Comparison of ENCODE assay signal across 9 cellular contexts in the genomic region with DNA sequence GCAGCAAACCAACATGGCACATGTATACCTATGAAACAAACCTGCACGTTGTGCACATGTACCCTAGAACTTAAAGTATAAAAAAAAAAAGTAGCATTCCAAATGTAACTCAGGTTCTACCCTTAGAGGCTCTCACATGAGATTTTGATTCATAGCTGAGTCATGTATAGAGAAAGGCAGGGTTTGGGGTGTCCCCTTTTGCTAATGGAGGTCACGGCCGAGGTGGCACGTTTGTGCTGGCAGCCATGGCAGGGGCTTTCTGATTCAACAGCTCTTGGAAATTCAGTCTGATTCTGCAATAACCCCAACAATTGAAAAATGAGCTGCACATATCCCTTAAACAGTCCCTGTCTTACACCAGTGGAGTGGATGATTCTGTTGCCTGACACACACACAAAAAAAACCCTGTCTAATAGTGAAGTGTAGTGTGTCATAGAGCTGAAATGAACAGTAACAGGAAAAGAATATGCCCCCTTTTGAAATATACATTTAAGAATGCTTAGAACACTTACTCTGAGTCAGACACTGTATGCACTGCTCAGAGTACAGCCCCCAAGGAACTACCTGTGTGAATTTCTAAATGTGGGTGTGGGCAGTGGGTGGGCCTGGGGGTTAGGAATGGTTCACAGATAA. TPM values are rescaled to one million over a fixed set of nuclear protein-coding genes. Genes with fewer than 3 reads are reported as not detected.
DNase-seq lines count a peak whose midpoint lies in the region; ATAC-seq and TF ChIP-seq lines count a peak whose summit lies in the region.
"Had no signal": no experiment of that assay in that cellular context is flagged by ENCODE, and none has a peak within 500 bp of the region (broad histone marks: within the 10 kb centered on the region; RNA-seq: fewer than 3 reads in every experiment).

No MANE protein-coding gene starts in this region.

- H3K4me3 Mint-ChIP-seq in naive thymus-derived CD4-positive, alpha-beta T cell, result peak overlapping the region in 4 of 10 donors; percentile 7 to 49 (median 24)
- H3K4me3 Mint-ChIP-seq: nephron had no signal

- DNase-seq in SK-N-MC (ENCODE audit: low read depth, low spot score) (no peak), aorta (no peak), SIG-M5 (lab: John Stamatoyannopoulos, UW) (no peak), cardiac septum (ENCODE audit: low spot score) (no peak), DMS153 (lab: John Stamatoyannopoulos, UW) (no peak)
- peak in 1 of 9 donors; percentile 34 for DNase-seq in naive thymus-derived CD4-positive, alpha-beta T cell

- H3K9me3 ChIP-seq in HEK293 (ENCODE audit: control insufficient read depth, insufficient read depth, low read depth, low read length), result no peaks in the 10 kb centered on the region
- H3K9me3 ChIP-seq in SK-N-MC (ENCODE audit: low read depth, low read length), result no peaks in the 10 kb centered on the region
- no peaks in the 10 kb centered on the region for H3K9me3 ChIP-seq in naive thymus-derived CD4-positive, alpha-beta T cell (ENCODE audit: control insufficient read depth in 2 of 3, low read length in 3 of 3)
- H3K9me3 ChIP-seq in aorta (ENCODE audit: control insufficient read depth, low read length), result peaks cover 1% of the 10 kb centered on the region

- ATAC-seq in GM18505 (IDR thresholded peaks at IDR 0.05; ENCODE audit: unreplicated experiment) (peak; percentile 94), aorta (ENCODE audit: low FRiP score) (no peak)
- ATAC-seq in naive thymus-derived CD4-positive, alpha-beta T cell, result peak; percentile 31

- CTCF ChIA-PET in HEK293 (lab: Yijun Ruan, JAX), result interaction anchor here (0.6 to 5.5 kb wide), 14 partner anchors 7 to 1090 kb away, joined by 3 to 56 read pairs (median 7); no protein-coding TSS in a partner anchor
- CTCF ChIA-PET in naive thymus-derived CD4-positive, alpha-beta T cell (lab: Charles Lee), result interaction anchor here (0.6 to 6.3 kb wide), 18 partner anchors 10 to 648 kb away, joined by 3 to 78 read pairs (median 4); a partner anchor contains a TSS

- POLR2A ChIA-PET in HEK293 (lab: Yijun Ruan, JAX), result no interaction called here
- POLR2A ChIA-PET in naive thymus-derived CD4-positive, alpha-beta T cell (lab: Charles Lee), result interaction anchor here (0.6 to 6.6 kb wide), 10 partner anchors 8 to 349 kb away, joined by 3 to 88 read pairs (median 8); no protein-coding TSS in a partner anchor

- H3K27ac Mint-ChIP-seq in naive thymus-derived CD4-positive, alpha-beta T cell, result peak overlapping the region; percentile 1 to 94 (median 85)
- H3K27ac Mint-ChIP-seq: nephron had no signal

- peaks cover 0 to 9% (median 0%) of the 10 kb centered on the region in 5 donors for H3K36me3 Mint-ChIP-seq in naive thymus-derived CD4-positive, alpha-beta T cell

- peak overlapping the region; percentile 4 for H3K9ac ChIP-seq in SK-N-MC (ENCODE audit: insufficient read length)

- H3K4me1 ChIP-seq in HEK293 (ENCODE audit: control insufficient read depth, insufficient read depth, low read length), result no peaks in the 10 kb centered on the region
- H3K4me1 ChIP-seq in naive thymus-derived CD4-positive, alpha-beta T cell (ENCODE audit: control insufficient read depth in 2 of 2, insufficient read depth in 2 of 2, low read length in 2 of 2), result peaks cover 4 to 34% of the 10 kb centered on the region in 2 donors
- H3K4me1 ChIP-seq in aorta (ENCODE audit: control insufficient read depth in 1 of 2, insufficient read depth in 2 of 2, low read length in 2 of 2), result no peaks in the 10 kb centered on the region

- H3K27me3 ChIP-seq in naive thymus-derived CD4-positive, alpha-beta T cell (ENCODE audit: control insufficient read depth in 2 of 2, insufficient read depth in 2 of 2, low read length in 2 of 2), result no peaks in the 10 kb centered on the region
- H3K27me3 ChIP-seq in aorta (ENCODE audit: control insufficient read depth in 1 of 2, insufficient read depth in 2 of 2, low read length in 1 of 2), result no peaks in the 10 kb centered on the region

- H3K36me3 ChIP-seq in HEK293 (ENCODE audit: control insufficient read depth in 2 of 2, insufficient read depth in 1 of 2, low read length in 2 of 2) (no peaks in the 10 kb centered on the region), SK-N-MC (ENCODE audit: insufficient read depth, low read length) (no peaks in the 10 kb centered on the region), aorta (ENCODE audit: control insufficient read depth in 1 of 2, insufficient read depth in 2 of 2, low read length in 1 of 2) (no peaks in the 10 kb centered on the region)
- H3K36me3 ChIP-seq in naive thymus-derived CD4-positive, alpha-beta T cell (ENCODE audit: control insufficient read depth in 2 of 3, insufficient read depth in 3 of 3, low read length in 3 of 3), result no peaks in the 10 kb centered on the region

- H3K27ac ChIP-seq in HEK293 (ENCODE audit: extremely low read depth, low read depth, low read length), result no peak overlapping the region
- H3K27ac ChIP-seq in SK-N-MC, result peak overlapping the region; percentile 88
- H3K27ac ChIP-seq in naive thymus-derived CD4-positive, alpha-beta T cell (ENCODE audit: low read depth, low read length), result peak overlapping the region; percentile 51
- no peak overlapping the region for H3K27ac ChIP-seq in aorta (ENCODE audit: low read depth in 1 of 2, low read length in 2 of 2)

- TF ChIP-seq CTCF in HEK293 (tag by site-specific recombination; IDR thresholded peaks at IDR 0.05), result no peak

- peaks cover 0 to 3% (median 0%) of the 10 kb centered on the region in 11 donors for H3K9me3 Mint-ChIP-seq in naive thymus-derived CD4-positive, alpha-beta T cell

- no peak overlapping the region for H3K4me3 ChIP-seq in HEK293 (ENCODE audit: low read depth, low read length)
- H3K4me3 ChIP-seq in SK-N-MC, result no peak overlapping the region
- no peak overlapping the region for H3K4me3 ChIP-seq in naive thymus-derived CD4-positive, alpha-beta T cell (ENCODE audit: low read length)
- H3K4me3 ChIP-seq in aorta (ENCODE audit: low read length in 2 of 2), result no peak overlapping the region

- intact Hi-C loops in naive thymus-derived CD4-positive, alpha-beta T cell (cut with micrococcal nuclease), result loop anchor here (1.0 to 5.0 kb wide), 6 partner anchors 72 to 470 kb away; a partner anchor contains a TSS
- intact Hi-C loops in aorta (cut with DNase I), result no loop called here
- intact Hi-C loops in cardiac septum (cut with DNase I), result loop anchor here (5.0 to 10.0 kb wide), 2 partner anchors 338 to 645 kb away; no protein-coding TSS in a partner anchor

- H3K4me1 Mint-ChIP-seq in naive thymus-derived CD4-positive, alpha-beta T cell, result peaks cover 31 to 71% (median 62%) of the 10 kb centered on the region in 7 donors

- TF ChIP-seq POLR2A in GM18505 (IDR thresholded peaks at IDR 0.05; ENCODE audit: borderline replicate concordance, extremely low read depth, insufficient read depth, insufficient read length), result no peak

- peaks cover 0 to 23% (median 4%) of the 10 kb centered on the region in 5 donors for H3K27me3 Mint-ChIP-seq in naive thymus-derived CD4-positive, alpha-beta T cell

- WGBS in aorta, 2 donors, result 67 to 71% methylated on average over 4 of the region's 4 CpGs

TF ChIP-seq in HEK293, 187 proteins besides CTCF, POLR2A, EP300 and RAD21:
- TF ChIP-seq KLF8 (tag by site-specific recombination; IDR thresholded peaks at IDR 0.05) (no peak), ZNF548 (tag by site-specific recombination; IDR thresholded peaks at IDR 0.05) (no peak), BCL11B (tag by site-specific recombination; IDR thresholded peaks at IDR 0.05; ENCODE audit: low read depth) (no peak), ZBTB17 (tag by site-specific recombination; IDR thresholded peaks at IDR 0.05) (no peak), EGR2 (tag by site-specific recombination; IDR thresholded peaks at IDR 0.05; ENCODE audit: low read depth) (0 out of 2 replicates have a peak, but pooled peaks have one; percentile 20), ZNF776 (tag by site-specific recombination; IDR thresholded peaks at IDR 0.05; ENCODE audit: borderline replicate concordance) (no peak)

RNA-seq across cellular contexts. Expression of a gene that starts 40.4 kb away (rescaled TPM):
- not detected for total RNA-seq in naive thymus-derived CD4-positive, alpha-beta T cell
- not detected for polyA plus RNA-seq in naive thymus-derived CD4-positive, alpha-beta T cell
- total RNA-seq in aorta (1 to 10 TPM in 1 of 2 donors, under 1 TPM in 1; 0.87 to 4.6 TPM), cardiac septum (0.89 TPM)
- polyA plus RNA-seq in aorta, result not detected

Comparison
In these comparisons a context has a peak if more than half of its experiments do, and no peak if none do; other contexts are left out.
1. H3K27ac ChIP-seq: peak in SK-N-MC (single experiment) and naive thymus-derived CD4-positive, alpha-beta T cell (single experiment); none in HEK293 (single experiment) and aorta (0 of 2).
2. intact Hi-C loops: an anchor here in naive thymus-derived CD4-positive, alpha-beta T cell (1.0 to 5.0 kb wide) and cardiac septum (5.0 to 10.0 kb wide); none called in aorta.